Comparison of ENCODE assay signal across 1 cellular context in the genomic region with DNA sequence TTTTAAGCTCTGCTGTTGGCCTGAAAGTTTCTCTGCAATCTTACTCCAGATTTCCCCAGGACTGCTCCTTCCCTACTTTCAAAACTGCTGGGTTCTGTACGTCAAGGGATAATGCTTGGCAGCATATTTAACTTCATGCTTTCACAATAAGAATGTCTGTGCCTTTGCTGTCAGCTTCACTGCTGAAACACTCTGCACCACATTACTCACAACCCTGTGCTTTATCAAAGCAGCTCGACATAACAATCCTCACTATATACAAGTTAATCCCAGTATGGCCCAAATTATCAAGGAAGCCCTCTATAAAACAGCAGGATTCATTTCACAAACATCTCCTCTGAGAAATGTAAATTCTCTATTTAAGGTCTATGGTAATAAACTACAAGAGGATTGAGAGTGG.
TF ChIP-seq lines count a peak whose summit lies in the region.

No MANE protein-coding gene starts in this region.

TF ChIP-seq in HEK293, 187 proteins besides CTCF, POLR2A, EP300 and RAD21 (continued from another document and continues in another):
- TF ChIP-seq, protein P1, sequence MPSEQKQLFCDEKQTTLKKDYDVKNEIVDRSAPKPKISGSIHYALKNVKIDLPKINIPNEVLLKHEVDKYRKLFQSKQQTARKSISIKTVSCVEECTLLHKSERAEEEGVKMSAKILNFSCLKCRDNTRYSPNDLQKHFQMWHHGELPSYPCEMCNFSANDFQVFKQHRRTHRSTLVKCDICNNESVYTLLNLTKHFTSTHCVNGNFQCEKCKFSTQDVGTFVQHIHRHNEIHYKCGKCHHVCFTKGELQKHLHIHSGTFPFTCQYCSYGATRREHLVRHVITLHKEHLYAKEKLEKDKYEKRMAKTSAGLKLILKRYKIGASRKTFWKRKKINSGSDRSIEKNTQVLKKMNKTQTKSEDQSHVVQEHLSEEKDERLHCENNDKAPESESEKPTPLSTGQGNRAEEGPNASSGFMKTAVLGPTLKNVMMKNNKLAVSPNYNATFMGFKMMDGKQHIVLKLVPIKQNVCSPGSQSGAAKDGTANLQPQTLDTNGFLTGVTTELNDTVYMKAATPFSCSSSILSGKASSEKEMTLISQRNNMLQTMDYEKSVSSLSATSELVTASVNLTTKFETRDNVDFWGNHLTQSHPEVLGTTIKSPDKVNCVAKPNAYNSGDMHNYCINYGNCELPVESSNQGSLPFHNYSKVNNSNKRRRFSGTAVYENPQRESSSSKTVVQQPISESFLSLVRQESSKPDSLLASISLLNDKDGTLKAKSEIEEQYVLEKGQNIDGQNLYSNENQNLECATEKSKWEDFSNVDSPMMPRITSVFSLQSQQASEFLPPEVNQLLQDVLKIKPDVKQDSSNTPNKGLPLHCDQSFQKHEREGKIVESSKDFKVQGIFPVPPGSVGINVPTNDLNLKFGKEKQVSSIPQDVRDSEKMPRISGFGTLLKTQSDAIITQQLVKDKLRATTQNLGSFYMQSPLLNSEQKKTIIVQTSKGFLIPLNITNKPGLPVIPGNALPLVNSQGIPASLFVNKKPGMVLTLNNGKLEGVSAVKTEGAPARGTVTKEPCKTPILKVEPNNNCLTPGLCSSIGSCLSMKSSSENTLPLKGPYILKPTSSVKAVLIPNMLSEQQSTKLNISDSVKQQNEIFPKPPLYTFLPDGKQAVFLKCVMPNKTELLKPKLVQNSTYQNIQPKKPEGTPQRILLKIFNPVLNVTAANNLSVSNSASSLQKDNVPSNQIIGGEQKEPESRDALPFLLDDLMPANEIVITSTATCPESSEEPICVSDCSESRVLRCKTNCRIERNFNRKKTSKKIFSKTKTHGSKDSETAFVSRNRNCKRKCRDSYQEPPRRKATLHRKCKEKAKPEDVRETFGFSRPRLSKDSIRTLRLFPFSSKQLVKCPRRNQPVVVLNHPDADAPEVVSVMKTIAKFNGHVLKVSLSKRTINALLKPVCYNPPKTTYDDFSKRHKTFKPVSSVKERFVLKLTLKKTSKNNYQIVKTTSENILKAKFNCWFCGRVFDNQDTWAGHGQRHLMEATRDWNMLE (tag by site-specific recombination; conservative IDR thresholded peaks at IDR 0.05; ENCODE audit: low read depth): no peak
- TF ChIP-seq WT1 (tag by site-specific recombination; IDR thresholded peaks at IDR 0.05) (peak; percentile 69), ZNF354C (tag by site-specific recombination; IDR thresholded peaks at IDR 0.05; ENCODE audit: borderline replicate concordance, low read depth) (no peak), ZNF23 (tag by site-specific recombination; IDR thresholded peaks at IDR 0.05; ENCODE audit: borderline replicate concordance) (no peak), ZBTB8A (tag by site-specific recombination; IDR thresholded peaks at IDR 0.05) (peak; percentile 59), ZNF837 (tag by site-specific recombination; IDR thresholded peaks at IDR 0.05) (no peak), ZNF175 (tag by site-specific recombination; IDR thresholded peaks at IDR 0.05) (no peak), TCF7L2 (IDR thresholded peaks at IDR 0.05; ENCODE audit: borderline replicate concordance, low read depth, low read length) (no peak; the same call in 1 of the 2 replicates), FEZF1 (tag by site-specific recombination; IDR thresholded peaks at IDR 0.05) (peak; percentile 99), ZNF48 (tag by site-specific recombination; IDR thresholded peaks at IDR 0.05) (no peak), ZNF112 (tag by site-specific recombination; IDR thresholded peaks at IDR 0.05) (no peak), IKZF3 (tag by site-specific recombination; IDR thresholded peaks at IDR 0.05) (no peak), EGR2 (tag by site-specific recombination; IDR thresholded peaks at IDR 0.05; ENCODE audit: low read depth) (no peak), PRDM1 (tag by site-specific recombination; IDR thresholded peaks at IDR 0.05) (0 out of 2 replicates have a peak, but pooled peaks have one; percentile 27), ZNF184 (tag by site-specific recombination; IDR thresholded peaks at IDR 0.05) (no peak), ZNF324 (tag by site-specific recombination; IDR thresholded peaks at IDR 0.05) (no peak), ZXDB (tag by site-specific recombination; IDR thresholded peaks at IDR 0.05) (peak; percentile 51; the same call in 1 of the 2 replicates), ZNF2 (tag by site-specific recombination; IDR thresholded peaks at IDR 0.05) (peak; percentile 71), ZNF843 (tag by site-specific recombination; IDR thresholded peaks at IDR 0.05) (peak; percentile 97)
- TF ChIP-seq, protein P2, sequence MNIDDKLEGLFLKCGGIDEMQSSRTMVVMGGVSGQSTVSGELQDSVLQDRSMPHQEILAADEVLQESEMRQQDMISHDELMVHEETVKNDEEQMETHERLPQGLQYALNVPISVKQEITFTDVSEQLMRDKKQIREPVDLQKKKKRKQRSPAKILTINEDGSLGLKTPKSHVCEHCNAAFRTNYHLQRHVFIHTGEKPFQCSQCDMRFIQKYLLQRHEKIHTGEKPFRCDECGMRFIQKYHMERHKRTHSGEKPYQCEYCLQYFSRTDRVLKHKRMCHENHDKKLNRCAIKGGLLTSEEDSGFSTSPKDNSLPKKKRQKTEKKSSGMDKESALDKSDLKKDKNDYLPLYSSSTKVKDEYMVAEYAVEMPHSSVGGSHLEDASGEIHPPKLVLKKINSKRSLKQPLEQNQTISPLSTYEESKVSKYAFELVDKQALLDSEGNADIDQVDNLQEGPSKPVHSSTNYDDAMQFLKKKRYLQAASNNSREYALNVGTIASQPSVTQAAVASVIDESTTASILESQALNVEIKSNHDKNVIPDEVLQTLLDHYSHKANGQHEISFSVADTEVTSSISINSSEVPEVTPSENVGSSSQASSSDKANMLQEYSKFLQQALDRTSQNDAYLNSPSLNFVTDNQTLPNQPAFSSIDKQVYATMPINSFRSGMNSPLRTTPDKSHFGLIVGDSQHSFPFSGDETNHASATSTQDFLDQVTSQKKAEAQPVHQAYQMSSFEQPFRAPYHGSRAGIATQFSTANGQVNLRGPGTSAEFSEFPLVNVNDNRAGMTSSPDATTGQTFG (tag by site-specific recombination; IDR thresholded peaks at IDR 0.05; ENCODE audit: borderline replicate concordance): no peak
- TF ChIP-seq, protein P3, sequence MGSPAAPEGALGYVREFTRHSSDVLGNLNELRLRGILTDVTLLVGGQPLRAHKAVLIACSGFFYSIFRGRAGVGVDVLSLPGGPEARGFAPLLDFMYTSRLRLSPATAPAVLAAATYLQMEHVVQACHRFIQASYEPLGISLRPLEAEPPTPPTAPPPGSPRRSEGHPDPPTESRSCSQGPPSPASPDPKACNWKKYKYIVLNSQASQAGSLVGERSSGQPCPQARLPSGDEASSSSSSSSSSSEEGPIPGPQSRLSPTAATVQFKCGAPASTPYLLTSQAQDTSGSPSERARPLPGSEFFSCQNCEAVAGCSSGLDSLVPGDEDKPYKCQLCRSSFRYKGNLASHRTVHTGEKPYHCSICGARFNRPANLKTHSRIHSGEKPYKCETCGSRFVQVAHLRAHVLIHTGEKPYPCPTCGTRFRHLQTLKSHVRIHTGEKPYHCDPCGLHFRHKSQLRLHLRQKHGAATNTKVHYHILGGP (tag by site-specific recombination; IDR thresholded peaks at IDR 0.05): no peak
- TF ChIP-seq, protein P4, sequence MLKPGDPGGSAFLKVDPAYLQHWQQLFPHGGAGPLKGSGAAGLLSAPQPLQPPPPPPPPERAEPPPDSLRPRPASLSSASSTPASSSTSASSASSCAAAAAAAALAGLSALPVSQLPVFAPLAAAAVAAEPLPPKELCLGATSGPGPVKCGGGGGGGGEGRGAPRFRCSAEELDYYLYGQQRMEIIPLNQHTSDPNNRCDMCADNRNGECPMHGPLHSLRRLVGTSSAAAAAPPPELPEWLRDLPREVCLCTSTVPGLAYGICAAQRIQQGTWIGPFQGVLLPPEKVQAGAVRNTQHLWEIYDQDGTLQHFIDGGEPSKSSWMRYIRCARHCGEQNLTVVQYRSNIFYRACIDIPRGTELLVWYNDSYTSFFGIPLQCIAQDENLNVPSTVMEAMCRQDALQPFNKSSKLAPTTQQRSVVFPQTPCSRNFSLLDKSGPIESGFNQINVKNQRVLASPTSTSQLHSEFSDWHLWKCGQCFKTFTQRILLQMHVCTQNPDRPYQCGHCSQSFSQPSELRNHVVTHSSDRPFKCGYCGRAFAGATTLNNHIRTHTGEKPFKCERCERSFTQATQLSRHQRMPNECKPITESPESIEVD (tag by site-specific recombination; IDR thresholded peaks at IDR 0.05): peak; percentile 96
- TF ChIP-seq, protein P5, sequence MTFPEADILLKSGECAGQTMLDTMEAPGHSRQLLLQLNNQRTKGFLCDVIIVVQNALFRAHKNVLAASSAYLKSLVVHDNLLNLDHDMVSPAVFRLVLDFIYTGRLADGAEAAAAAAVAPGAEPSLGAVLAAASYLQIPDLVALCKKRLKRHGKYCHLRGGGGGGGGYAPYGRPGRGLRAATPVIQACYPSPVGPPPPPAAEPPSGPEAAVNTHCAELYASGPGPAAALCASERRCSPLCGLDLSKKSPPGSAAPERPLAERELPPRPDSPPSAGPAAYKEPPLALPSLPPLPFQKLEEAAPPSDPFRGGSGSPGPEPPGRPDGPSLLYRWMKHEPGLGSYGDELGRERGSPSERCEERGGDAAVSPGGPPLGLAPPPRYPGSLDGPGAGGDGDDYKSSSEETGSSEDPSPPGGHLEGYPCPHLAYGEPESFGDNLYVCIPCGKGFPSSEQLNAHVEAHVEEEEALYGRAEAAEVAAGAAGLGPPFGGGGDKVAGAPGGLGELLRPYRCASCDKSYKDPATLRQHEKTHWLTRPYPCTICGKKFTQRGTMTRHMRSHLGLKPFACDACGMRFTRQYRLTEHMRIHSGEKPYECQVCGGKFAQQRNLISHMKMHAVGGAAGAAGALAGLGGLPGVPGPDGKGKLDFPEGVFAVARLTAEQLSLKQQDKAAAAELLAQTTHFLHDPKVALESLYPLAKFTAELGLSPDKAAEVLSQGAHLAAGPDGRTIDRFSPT (tag by site-specific recombination; IDR thresholded peaks at IDR 0.05): peak; percentile 56; the same call in 1 of the 2 replicates
- TF ChIP-seq, protein P6, sequence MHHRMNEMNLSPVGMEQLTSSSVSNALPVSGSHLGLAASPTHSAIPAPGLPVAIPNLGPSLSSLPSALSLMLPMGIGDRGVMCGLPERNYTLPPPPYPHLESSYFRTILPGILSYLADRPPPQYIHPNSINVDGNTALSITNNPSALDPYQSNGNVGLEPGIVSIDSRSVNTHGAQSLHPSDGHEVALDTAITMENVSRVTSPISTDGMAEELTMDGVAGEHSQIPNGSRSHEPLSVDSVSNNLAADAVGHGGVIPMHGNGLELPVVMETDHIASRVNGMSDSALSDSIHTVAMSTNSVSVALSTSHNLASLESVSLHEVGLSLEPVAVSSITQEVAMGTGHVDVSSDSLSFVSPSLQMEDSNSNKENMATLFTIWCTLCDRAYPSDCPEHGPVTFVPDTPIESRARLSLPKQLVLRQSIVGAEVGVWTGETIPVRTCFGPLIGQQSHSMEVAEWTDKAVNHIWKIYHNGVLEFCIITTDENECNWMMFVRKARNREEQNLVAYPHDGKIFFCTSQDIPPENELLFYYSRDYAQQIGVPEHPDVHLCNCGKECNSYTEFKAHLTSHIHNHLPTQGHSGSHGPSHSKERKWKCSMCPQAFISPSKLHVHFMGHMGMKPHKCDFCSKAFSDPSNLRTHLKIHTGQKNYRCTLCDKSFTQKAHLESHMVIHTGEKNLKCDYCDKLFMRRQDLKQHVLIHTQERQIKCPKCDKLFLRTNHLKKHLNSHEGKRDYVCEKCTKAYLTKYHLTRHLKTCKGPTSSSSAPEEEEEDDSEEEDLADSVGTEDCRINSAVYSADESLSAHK (tag by site-specific recombination; IDR thresholded peaks at IDR 0.05): peak; percentile 87
- TF ChIP-seq, protein P7, sequence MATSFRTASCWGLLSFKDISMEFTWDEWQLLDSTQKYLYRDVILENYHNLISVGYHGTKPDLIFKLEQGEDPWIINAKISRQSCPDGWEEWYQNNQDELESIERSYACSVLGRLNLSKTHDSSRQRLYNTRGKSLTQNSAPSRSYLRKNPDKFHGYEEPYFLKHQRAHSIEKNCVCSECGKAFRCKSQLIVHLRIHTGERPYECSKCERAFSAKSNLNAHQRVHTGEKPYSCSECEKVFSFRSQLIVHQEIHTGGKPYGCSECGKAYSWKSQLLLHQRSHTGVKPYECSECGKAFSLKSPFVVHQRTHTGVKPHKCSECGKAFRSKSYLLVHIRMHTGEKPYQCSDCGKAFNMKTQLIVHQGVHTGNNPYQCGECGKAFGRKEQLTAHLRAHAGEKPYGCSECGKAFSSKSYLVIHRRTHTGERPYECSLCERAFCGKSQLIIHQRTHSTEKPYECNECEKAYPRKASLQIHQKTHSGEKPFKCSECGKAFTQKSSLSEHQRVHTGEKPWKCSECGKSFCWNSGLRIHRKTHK (tag by site-specific recombination; IDR thresholded peaks at IDR 0.05): no peak
- TF ChIP-seq, protein P8, sequence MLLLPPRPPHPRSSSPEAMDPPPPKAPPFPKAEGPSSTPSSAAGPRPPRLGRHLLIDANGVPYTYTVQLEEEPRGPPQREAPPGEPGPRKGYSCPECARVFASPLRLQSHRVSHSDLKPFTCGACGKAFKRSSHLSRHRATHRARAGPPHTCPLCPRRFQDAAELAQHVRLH (tag by site-specific recombination; IDR thresholded peaks at IDR 0.05): peak; percentile 88; the same call in 1 of the 2 replicates
- TF ChIP-seq, protein P9, sequence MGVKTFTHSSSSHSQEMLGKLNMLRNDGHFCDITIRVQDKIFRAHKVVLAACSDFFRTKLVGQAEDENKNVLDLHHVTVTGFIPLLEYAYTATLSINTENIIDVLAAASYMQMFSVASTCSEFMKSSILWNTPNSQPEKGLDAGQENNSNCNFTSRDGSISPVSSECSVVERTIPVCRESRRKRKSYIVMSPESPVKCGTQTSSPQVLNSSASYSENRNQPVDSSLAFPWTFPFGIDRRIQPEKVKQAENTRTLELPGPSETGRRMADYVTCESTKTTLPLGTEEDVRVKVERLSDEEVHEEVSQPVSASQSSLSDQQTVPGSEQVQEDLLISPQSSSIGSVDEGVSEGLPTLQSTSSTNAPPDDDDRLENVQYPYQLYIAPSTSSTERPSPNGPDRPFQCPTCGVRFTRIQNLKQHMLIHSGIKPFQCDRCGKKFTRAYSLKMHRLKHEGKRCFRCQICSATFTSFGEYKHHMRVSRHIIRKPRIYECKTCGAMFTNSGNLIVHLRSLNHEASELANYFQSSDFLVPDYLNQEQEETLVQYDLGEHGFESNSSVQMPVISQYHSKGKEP (tag by site-specific recombination; IDR thresholded peaks at IDR 0.05): peak; percentile 70
- TF ChIP-seq, protein P10, sequence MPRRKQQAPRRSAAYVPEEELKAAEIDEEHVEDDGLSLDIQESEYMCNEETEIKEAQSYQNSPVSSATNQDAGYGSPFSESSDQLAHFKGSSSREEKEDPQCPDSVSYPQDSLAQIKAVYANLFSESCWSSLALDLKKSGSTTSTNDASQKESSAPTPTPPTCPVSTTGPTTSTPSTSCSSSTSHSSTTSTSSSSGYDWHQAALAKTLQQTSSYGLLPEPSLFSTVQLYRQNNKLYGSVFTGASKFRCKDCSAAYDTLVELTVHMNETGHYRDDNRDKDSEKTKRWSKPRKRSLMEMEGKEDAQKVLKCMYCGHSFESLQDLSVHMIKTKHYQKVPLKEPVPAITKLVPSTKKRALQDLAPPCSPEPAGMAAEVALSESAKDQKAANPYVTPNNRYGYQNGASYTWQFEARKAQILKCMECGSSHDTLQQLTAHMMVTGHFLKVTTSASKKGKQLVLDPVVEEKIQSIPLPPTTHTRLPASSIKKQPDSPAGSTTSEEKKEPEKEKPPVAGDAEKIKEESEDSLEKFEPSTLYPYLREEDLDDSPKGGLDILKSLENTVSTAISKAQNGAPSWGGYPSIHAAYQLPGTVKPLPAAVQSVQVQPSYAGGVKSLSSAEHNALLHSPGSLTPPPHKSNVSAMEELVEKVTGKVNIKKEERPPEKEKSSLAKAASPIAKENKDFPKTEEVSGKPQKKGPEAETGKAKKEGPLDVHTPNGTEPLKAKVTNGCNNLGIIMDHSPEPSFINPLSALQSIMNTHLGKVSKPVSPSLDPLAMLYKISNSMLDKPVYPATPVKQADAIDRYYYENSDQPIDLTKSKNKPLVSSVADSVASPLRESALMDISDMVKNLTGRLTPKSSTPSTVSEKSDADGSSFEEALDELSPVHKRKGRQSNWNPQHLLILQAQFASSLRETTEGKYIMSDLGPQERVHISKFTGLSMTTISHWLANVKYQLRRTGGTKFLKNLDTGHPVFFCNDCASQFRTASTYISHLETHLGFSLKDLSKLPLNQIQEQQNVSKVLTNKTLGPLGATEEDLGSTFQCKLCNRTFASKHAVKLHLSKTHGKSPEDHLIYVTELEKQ (tag by site-specific recombination; IDR thresholded peaks at IDR 0.05; ENCODE audit: borderline replicate concordance): peak; percentile 54; the same call in 1 of the 2 replicates
